17 cellular contexts compared by ENCODE assay signal in the genomic region with DNA sequence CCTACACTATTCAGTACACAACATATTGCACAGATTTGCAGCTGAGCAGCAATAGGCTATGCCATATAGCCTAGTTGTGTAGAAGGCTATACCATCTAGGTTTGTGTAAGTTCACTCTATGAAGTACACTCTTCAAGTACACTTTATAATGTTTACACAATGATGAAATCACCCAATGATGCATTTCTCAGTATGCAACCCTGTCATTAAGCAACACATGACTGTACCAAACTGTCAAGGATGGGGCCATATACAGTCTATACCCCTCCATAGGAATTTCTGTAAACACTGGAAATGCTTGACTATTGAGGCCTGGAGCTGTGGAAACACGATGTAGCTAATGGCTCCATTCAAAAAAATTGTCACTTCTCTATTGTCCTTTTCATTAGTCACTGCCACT.
A peak's percentile ranks its signal among the peaks of the same experiment; 100 is the strongest.
DNase-seq lines count a peak whose midpoint lies in the region; ATAC-seq and TF ChIP-seq lines count a peak whose summit lies in the region.
"Had no signal": no experiment of that assay in that cellular context is flagged by ENCODE, and none has a peak within 500 bp of the region (broad histone marks: within the 10 kb centered on the region; RNA-seq: fewer than 3 reads in every experiment).

No MANE protein-coding gene starts in this region.

- peak; percentile 58 for DNase-seq in GM23248
- peak; percentile 64 for DNase-seq in NCI-H748 treated with DMSO at 0.1 percent for 48 hours (lab: John Stamatoyannopoulos, UW)
- DNase-seq in fibroblast of lung (ENCODE audit: low read depth in 2 of 2): peak; percentile 13 to 64
- DNase-seq: activated CD4-positive, alpha-beta T cell treated with anti-CD3 and anti-CD28 coated beads for 4 hours; activated T-cell treated with anti-CD3 and anti-CD28 coated beads, Interleukin-2, amount 50 U/mL, for 72 hours; heart left ventricle; naive thymus-derived CD4-positive, alpha-beta T cell; stimulated activated CD4-positive, alpha-beta T cell treated with anti-CD3 and anti-CD28 coated beads, Interleukin-4, amount 100 ng/mL, for 4 hours; stimulated activated naive CD4-positive, alpha-beta T cell treated with Interleukin-2 at 50 U/mL for 16 hours; T-cell had no signal

- TF ChIP-seq CTCF in 22Rv1 (IDR thresholded peaks at IDR 0.05): no peak
- TF ChIP-seq CTCF in fibroblast of lung (conservative IDR thresholded peaks at IDR 0.05 in 1 of 2, IDR thresholded peaks at IDR 0.05 in 1 of 2; ENCODE audit: low read depth in 1 of 2, low read length in 2 of 2): no peak

- H3K4me3 ChIP-seq in GM23248 (no peak overlapping the region), fibroblast of lung (replicated peaks in 1 of 4; ENCODE audit: control extremely low read depth in 1 of 4, insufficient read depth in 1 of 4, low read depth in 3 of 4, low read length in 4 of 4) (no peak overlapping the region)
- H3K4me3 ChIP-seq: ascending aorta, heart left ventricle, right atrium auricular region had no signal

- H3K9ac ChIP-seq in GM23248 (no peak overlapping the region), fibroblast of lung (ENCODE audit: insufficient read depth, low read length) (no peak overlapping the region)

- peak overlapping the region; percentile 22; the same call in 1 of the 2 replicates for H3K27ac ChIP-seq in 22Rv1
- H3K27ac ChIP-seq in GM23248: no peak overlapping the region
- H3K27ac ChIP-seq in fibroblast of lung (ENCODE audit: insufficient read depth, low read length): no peak overlapping the region
- H3K27ac ChIP-seq: ascending aorta, heart left ventricle, right atrium auricular region had no signal

- no peaks in the 10 kb centered on the region for H4K20me1 ChIP-seq in GM23248 (ENCODE audit: insufficient read depth)
- no peaks in the 10 kb centered on the region for H4K20me1 ChIP-seq in fibroblast of lung (ENCODE audit: control insufficient read depth, extremely low read depth, insufficient read depth, low read length)

- H3K4me1 ChIP-seq in GM23248 (ENCODE audit: insufficient read depth) (no peaks in the 10 kb centered on the region), fibroblast of lung (ENCODE audit: control insufficient read depth, extremely low read depth, insufficient read depth, low read length) (no peaks in the 10 kb centered on the region)
- H3K4me1 ChIP-seq: ascending aorta, right atrium auricular region had no signal

- 36 to 61% methylated on average over 1 of the region's 1 CpG for WGBS in GM23248 (ENCODE audit: low coverage in 1 of 2, low lambda C conversion rate in 2 of 2, missing lambda C conversion rate in 2 of 2), 2 experiments

- H3F3A ChIP-seq in GM23248 (ENCODE audit: insufficient read depth): no peaks in the 10 kb centered on the region

- ATAC-seq in HG02840 (IDR thresholded peaks at IDR 0.05; ENCODE audit: low FRiP score, unreplicated experiment) (no peak), GM19395 (IDR thresholded peaks at IDR 0.05; ENCODE audit: unreplicated experiment) (no peak), HG02678 (IDR thresholded peaks at IDR 0.05; ENCODE audit: unreplicated experiment) (no peak), HG02938 (IDR thresholded peaks at IDR 0.05; ENCODE audit: unreplicated experiment) (no peak)
- ATAC-seq: activated T-cell treated with anti-CD3 and anti-CD28 coated beads, Interleukin-2, amount 50 U/mL, for 72 hours; heart left ventricle; naive thymus-derived CD4-positive, alpha-beta T cell; T-cell had no signal

- no peaks in the 10 kb centered on the region for H3K9me2 ChIP-seq in GM23248 (ENCODE audit: insufficient read depth)

- H2AFZ ChIP-seq in GM23248 (no peak overlapping the region), fibroblast of lung (ENCODE audit: low read length) (no peak overlapping the region)

- no peaks in the 10 kb centered on the region for H3K27me3 ChIP-seq in GM23248 (replicated peaks; ENCODE audit: insufficient read depth)
- no peaks in the 10 kb centered on the region for H3K27me3 ChIP-seq in fibroblast of lung (ENCODE audit: control insufficient read depth, insufficient read depth, low read length)
- H3K27me3 ChIP-seq: ascending aorta, heart left ventricle, right atrium auricular region had no signal

- H3K79me2 ChIP-seq in GM23248 (ENCODE audit: insufficient read depth) (no peaks in the 10 kb centered on the region), fibroblast of lung (ENCODE audit: control insufficient read depth, insufficient read depth, low read length) (no peaks in the 10 kb centered on the region)

- in situ Hi-C loops in GM23248 (cut with MboI): no loop called here

- H3K36me3 ChIP-seq in GM23248 (ENCODE audit: low read depth): no peaks in the 10 kb centered on the region
- no peaks in the 10 kb centered on the region for H3K36me3 ChIP-seq in fibroblast of lung (ENCODE audit: control insufficient read depth, insufficient read depth, low read length)
- H3K36me3 ChIP-seq: ascending aorta, heart left ventricle, right atrium auricular region had no signal

- H3K9me3 ChIP-seq in GM23248 (ENCODE audit: low read depth) (no peaks in the 10 kb centered on the region), fibroblast of lung (ENCODE audit: control insufficient read depth, insufficient read depth, low read depth, low read length) (no peaks in the 10 kb centered on the region)
- H3K9me3 ChIP-seq: ascending aorta, heart left ventricle, right atrium auricular region had no signal

- H3K4me2 ChIP-seq in GM23248 (ENCODE audit: unreplicated experiment) (no peak overlapping the region), fibroblast of lung (ENCODE audit: extremely low read depth, insufficient read depth, low read length) (no peak overlapping the region)
